8 cellular contexts compared by ENCODE assay signal in genomic region chr2:227325056-227325823, GRCh38. TPM values are rescaled to one million over a fixed set of nuclear protein-coding genes. Genes with fewer than 3 reads are reported as not detected.
DNase-seq lines count a peak whose midpoint lies in the region; ATAC-seq and TF ChIP-seq lines count a peak whose summit lies in the region.

MFF (plus strand) TSS chr2:227325251; CDS start chr2:227330666, 5,415 bp downstream.

- peaks cover 38% of the 10 kb centered on the region for H3K9me3 Mint-ChIP-seq in endodermal cell

- peaks cover 14% of the 10 kb centered on the region for H3K4me1 Mint-ChIP-seq in endodermal cell

- H3K79me2 ChIP-seq in mesendoderm (ENCODE audit: control insufficient read depth, insufficient read depth, low read length) = peaks cover 19% of the 10 kb centered on the region

- H3K79me1 ChIP-seq in mesendoderm (ENCODE audit: low read length) = no peaks in the 10 kb centered on the region

- peak; percentile 96 for ATAC-seq in GM21390 (IDR thresholded peaks at IDR 0.05; ENCODE audit: unreplicated experiment)

- DNase-seq in D341Med (ENCODE audit: low spot score) (peak; percentile 93), NT2/D1 (ENCODE audit: low read depth, low spot score) (peak; percentile 80), endodermal cell (peak; percentile 95), mesendoderm (peak; percentile 94)
- DNase-seq in activated CD8-positive, alpha-beta memory T cell treated with anti-CD3 and anti-CD28 coated beads, Interleukin-2, amount 50 U/mL, for 1 hour (ENCODE audit: extremely low read depth) = peak; percentile 72
- DNase-seq in stimulated activated CD8-positive, alpha-beta memory T cell treated with anti-CD3 and anti-CD28 coated beads, Interleukin-15, amount 100 ng/mL, for 1 hour (ENCODE audit: low read depth) = peak; percentile 86

- H3K4me1 ChIP-seq in HUES48 (ENCODE audit: control insufficient read depth, insufficient read depth, low read length) = peaks cover 40% of the 10 kb centered on the region
- no peaks in the 10 kb centered on the region for H3K4me1 ChIP-seq in NT2/D1 (ENCODE audit: insufficient read depth, insufficient read length)
- H3K4me1 ChIP-seq in endodermal cell (ENCODE audit: control insufficient read depth, insufficient read depth, low read length) = no peaks in the 10 kb centered on the region
- H3K4me1 ChIP-seq in mesendoderm (ENCODE audit: control insufficient read depth, low read depth, low read length) = no peaks in the 10 kb centered on the region

- H2BK5ac ChIP-seq in mesendoderm (ENCODE audit: low read length) = no peak within 1 kb of the TSS

- H3K23ac ChIP-seq in mesendoderm (ENCODE audit: low read length) = peak within 1 kb of the TSS; percentile 29

- H3K27ac Mint-ChIP-seq in endodermal cell = peak within 1 kb of the TSS; percentile 96

- H2AK5ac ChIP-seq in mesendoderm (ENCODE audit: low read length) = no peak within 1 kb of the TSS

- H2BK120ac ChIP-seq in mesendoderm (ENCODE audit: low read depth, low read length) = peak within 1 kb of the TSS; percentile 92

- WGBS in endodermal cell (ENCODE audit: insufficient coverage in 1 of 2, insufficient read length in 1 of 2), 2 experiments = 0% methylated on average over 14 to 67 of the region's 67 CpGs
- no CpG with 5 or more reads among the region's 67 CpGs for WGBS in mesendoderm (ENCODE audit: extremely low coverage, insufficient coverage, low lambda C conversion rate)

- H3K4me3 ChIP-seq in HUES48 (ENCODE audit: low read depth, low read length) (peak within 1 kb of the TSS; percentile 95), NT2/D1 (ENCODE audit: insufficient read length, low read depth) (peak within 1 kb of the TSS; percentile 88), endodermal cell (ENCODE audit: low read length) (peak within 1 kb of the TSS; percentile 80), mesendoderm (ENCODE audit: low read length) (peak within 1 kb of the TSS; percentile 57)

- H3K4ac ChIP-seq in mesendoderm (ENCODE audit: low read depth, low read length) = peak within 1 kb of the TSS; percentile 79

- no peak within 1 kb of the TSS for H2BK15ac ChIP-seq in mesendoderm (replicated peaks; ENCODE audit: low read depth)

- H3K4me3 Mint-ChIP-seq in endodermal cell = peak within 1 kb of the TSS; percentile 90

- H3K27me3 ChIP-seq in HUES48 (ENCODE audit: control insufficient read depth, insufficient read depth, low read length) (no peaks in the 10 kb centered on the region), NT2/D1 (ENCODE audit: insufficient read depth, insufficient read length) (no peaks in the 10 kb centered on the region), endodermal cell (ENCODE audit: control insufficient read depth, insufficient read depth, low read length, poor library complexity, severe bottlenecking) (no peaks in the 10 kb centered on the region), mesendoderm (ENCODE audit: insufficient read depth, low read length, poor library complexity) (no peaks in the 10 kb centered on the region)

- H3K27me3 Mint-ChIP-seq in endodermal cell (ENCODE audit: insufficient read depth) = no peaks in the 10 kb centered on the region

- peaks cover 27% of the 10 kb centered on the region for H3K36me3 Mint-ChIP-seq in endodermal cell (ENCODE audit: low read depth)

- peak within 1 kb of the TSS; percentile 85 for H3K27ac ChIP-seq in HUES48 (ENCODE audit: low read depth, low read length)
- H3K27ac ChIP-seq in endodermal cell (ENCODE audit: low read depth, low read length) = peak within 1 kb of the TSS; percentile 39
- H3K27ac ChIP-seq in mesendoderm (ENCODE audit: low read depth, low read length) = peak within 1 kb of the TSS; percentile 84

- H3K9me3 ChIP-seq in HUES48 (ENCODE audit: control insufficient read depth, insufficient read depth, low read length) = peaks cover 12% of the 10 kb centered on the region
- H3K9me3 ChIP-seq in NT2/D1 (ENCODE audit: insufficient read depth, low read length) = peaks cover 37% of the 10 kb centered on the region
- peaks cover 31% of the 10 kb centered on the region for H3K9me3 ChIP-seq in endodermal cell (ENCODE audit: control insufficient read depth, low read length)

- H3K18ac ChIP-seq in mesendoderm (ENCODE audit: low read length) = peak within 1 kb of the TSS; percentile 95

- peak within 1 kb of the TSS; percentile 72 for H3K4me2 ChIP-seq in mesendoderm (ENCODE audit: low read length)

- peak within 1 kb of the TSS; percentile 85 for H3K56ac ChIP-seq in mesendoderm (ENCODE audit: low read length)

- TF ChIP-seq CTCF in endodermal cell (conservative IDR thresholded peaks at IDR 0.05) = peak; percentile 61

- H3K36me3 ChIP-seq in HUES48 (ENCODE audit: control insufficient read depth, insufficient read depth, low read length) (0 out of 2 replicates have a peak, but pooled peaks cover 3% of the 10 kb centered on the region), NT2/D1 (ENCODE audit: insufficient read depth, insufficient read length, low read length) (peaks cover 4% of the 10 kb centered on the region), endodermal cell (ENCODE audit: control insufficient read depth, insufficient read depth, low read length) (peaks cover 12% of the 10 kb centered on the region), mesendoderm (ENCODE audit: control insufficient read depth, insufficient read depth, low read length) (no peaks in the 10 kb centered on the region)

- H4K5ac ChIP-seq in mesendoderm (ENCODE audit: low read length) = peak within 1 kb of the TSS; percentile 14

- H3K9ac ChIP-seq in HUES48 (ENCODE audit: low read depth, low read length) (peak within 1 kb of the TSS; percentile 87), NT2/D1 (ENCODE audit: insufficient read length, low read depth) (peak within 1 kb of the TSS; percentile 93), endodermal cell (ENCODE audit: extremely low read depth, low read length, poor library complexity, severe bottlenecking) (peak within 1 kb of the TSS; percentile 75), mesendoderm (ENCODE audit: low read length) (peak within 1 kb of the TSS; percentile 65)

- H4K8ac ChIP-seq in mesendoderm (ENCODE audit: low read depth, low read length) = peak within 1 kb of the TSS; percentile 99

RNA-seq across cellular contexts. Expression of gene MFF, which starts in this region (rescaled TPM):
- total RNA-seq in endodermal cell = 10 to 100 TPM; 74.8 to 93.0 TPM
- 95.7 TPM for polyA plus RNA-seq in endodermal cell (2013, experiment 1 of 2)
- 91.6 TPM for polyA plus RNA-seq in endodermal cell (2013, experiment 2 of 2)
- polyA plus RNA-seq in mesendoderm (2013, experiment 1 of 2) = 86.7 TPM
- 88.9 TPM for polyA plus RNA-seq in mesendoderm (2013, experiment 2 of 2)

Comparison
In these comparisons a context has a peak if more than half of its experiments do, and no peak if none do; other contexts are left out.
1. Peak in every context shown above with its lines: DNase-seq, ATAC-seq, H3K4me3 ChIP-seq and H3K27ac ChIP-seq.